ENCODE assay signal across 10 cellular contexts in the genomic region with DNA sequence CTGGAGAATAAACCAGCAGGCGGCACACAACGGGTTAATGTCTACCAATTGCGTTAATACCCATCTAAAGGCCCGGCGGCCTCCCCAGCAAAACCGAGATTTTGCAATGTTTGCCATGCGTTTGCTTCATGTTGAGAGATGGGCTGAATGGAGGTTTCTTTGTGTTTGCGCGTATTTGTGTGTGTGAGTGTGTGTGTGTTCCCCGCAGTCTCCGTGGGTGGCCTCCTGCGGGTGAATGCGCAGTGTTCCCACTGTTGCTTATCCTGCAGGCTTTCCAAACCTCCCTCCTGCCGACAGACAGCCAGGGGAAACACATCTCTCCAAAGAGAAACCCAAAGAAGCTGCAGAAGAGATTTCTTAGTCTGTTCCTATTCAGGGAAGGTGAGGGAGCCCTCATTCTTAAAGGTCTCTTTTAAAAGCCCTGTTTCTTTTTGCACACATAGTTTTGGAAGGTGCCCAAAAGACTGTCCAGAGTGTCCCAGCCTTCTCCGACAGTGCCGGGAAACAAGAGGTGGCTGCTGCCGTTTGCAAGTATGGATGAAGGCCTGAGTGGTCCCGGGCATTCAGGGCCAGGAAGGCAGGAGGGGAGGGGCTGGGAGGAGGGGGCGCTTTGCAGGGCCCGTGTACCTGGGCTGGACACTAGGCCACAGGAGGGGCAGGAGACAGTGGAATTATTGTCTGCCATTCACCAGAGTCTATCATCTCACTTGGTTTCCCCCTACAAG.
A peak's percentile ranks its signal among the peaks of the same experiment; 100 is the strongest.
DNase-seq lines count a peak whose midpoint lies in the region; ATAC-seq, FAIRE-seq and TF ChIP-seq lines count a peak whose summit lies in the region.
"Had no signal": no experiment of that assay in that cellular context is flagged by ENCODE, and none has a peak within 500 bp of the region (broad histone marks: within the 10 kb centered on the region; RNA-seq: fewer than 3 reads in every experiment).

No MANE protein-coding gene starts in this region.

- H3K27ac ChIP-seq in astrocyte (ENCODE audit: low read depth, low read length) (no peak overlapping the region), prostate gland (peak overlapping the region; percentile 77 to 78)

- TF ChIP-seq POLR2A in prostate gland (IDR thresholded peaks at IDR 0.05) (no peak), GM12892 (IDR thresholded peaks at IDR 0.05; ENCODE audit: low read depth, low read length) (no peak)

- H3K27ac Mint-ChIP-seq in astrocyte (ENCODE audit: unreplicated experiment) (peak overlapping the region; percentile 47), endothelial cell (ENCODE audit: unreplicated experiment) (no peak overlapping the region)

- H3K27me3 Mint-ChIP-seq in astrocyte (ENCODE audit: low read depth, unreplicated experiment) (peaks cover 14% of the 10 kb centered on the region), endothelial cell (ENCODE audit: unreplicated experiment) (peaks cover 2% of the 10 kb centered on the region)

- TF ChIP-seq CTCF in astrocyte (IDR thresholded peaks at IDR 0.05; ENCODE audit: insufficient read depth, low read depth, low read length) (no peak), prostate gland (IDR thresholded peaks at IDR 0.05) (no peak), endothelial cell (IDR thresholded peaks at IDR 0.05; ENCODE audit: unreplicated experiment) (no peak)

- H3K4me1 ChIP-seq in astrocyte (ENCODE audit: insufficient read depth, low read length) (peaks cover 7% of the 10 kb centered on the region), prostate gland (replicated peaks) (peaks cover 14% of the 10 kb centered on the region)

- ATAC-seq in GM21528 (IDR thresholded peaks at IDR 0.05; ENCODE audit: low FRiP score, unreplicated experiment) = no peak
- ATAC-seq in HG02870 (IDR thresholded peaks at IDR 0.05; ENCODE audit: unreplicated experiment) = no peak

- H4K20me1 ChIP-seq in astrocyte (ENCODE audit: insufficient read depth, low read length) = no peaks in the 10 kb centered on the region

- H3K9me3 Mint-ChIP-seq in astrocyte (ENCODE audit: unreplicated experiment) = no peaks in the 10 kb centered on the region
- no peaks in the 10 kb centered on the region for H3K9me3 Mint-ChIP-seq in endothelial cell (ENCODE audit: unreplicated experiment)

- intact Hi-C loops in prostate gland (cut with DNase I) = no loop called here

- DNase-seq in HEK293T (ENCODE audit: extremely low spot score) (peak; percentile 35), astrocyte (ENCODE audit: low read depth) (peak; percentile 45), prostate gland (ENCODE audit: low spot score) (peak; percentile 21), GM12892 (ENCODE audit: insufficient read length) (no peak), endothelial cell (ENCODE audit: low spot score) (no peak)
- DNase-seq: effector memory CD4-positive, alpha-beta T cell; NCI-H526 treated with DMSO at 0.1 percent for 48 hours had no signal

- H3K4me1 Mint-ChIP-seq in astrocyte (ENCODE audit: low read depth, unreplicated experiment) = peaks cover 15% of the 10 kb centered on the region
- H3K4me1 Mint-ChIP-seq in endothelial cell (ENCODE audit: unreplicated experiment) = peaks cover 20% of the 10 kb centered on the region

- no peak overlapping the region for H2AFZ ChIP-seq in astrocyte (ENCODE audit: low read depth, low read length)

- 11% methylated on average over 20 of the region's 20 CpGs for WGBS in prostate gland

- H3K9ac ChIP-seq in astrocyte (ENCODE audit: low read length) = no peak overlapping the region

- H3K4me3 ChIP-seq in astrocyte (ENCODE audit: insufficient read depth, low read depth, low read length) (no peak overlapping the region), iPS-18c (ENCODE audit: insufficient read depth, low read depth, low read length) (0 out of 2 replicates have a peak overlapping the region, but pooled peaks have one; percentile 16), prostate gland (no peak overlapping the region)

- H3K9me3 ChIP-seq in astrocyte (ENCODE audit: insufficient read depth, low read depth, low read length) (no peaks in the 10 kb centered on the region), iPS-18c (ENCODE audit: control insufficient read depth, insufficient read depth, low read length) (no peaks in the 10 kb centered on the region), prostate gland (no peaks in the 10 kb centered on the region)

- H3K27me3 ChIP-seq in astrocyte (ENCODE audit: insufficient read depth, low read length) (peaks cover 57% of the 10 kb centered on the region), prostate gland (replicated peaks; ENCODE audit: insufficient read depth) (no peaks in the 10 kb centered on the region)

- POLR2A ChIA-PET in HEK293T (lab: Yijun Ruan, JAX) = interaction anchor here (1.4 to 1.6 kb wide), 2 partner anchors 104 kb away, joined by 3 to 6 read pairs; partner anchors contain the start of gene ERCC6L2

- H3K36me3 ChIP-seq in astrocyte (ENCODE audit: insufficient read depth, low read length) (no peaks in the 10 kb centered on the region), prostate gland (no peaks in the 10 kb centered on the region)

- H3K36me3 Mint-ChIP-seq in astrocyte (ENCODE audit: low read depth, unreplicated experiment) (no peaks in the 10 kb centered on the region), endothelial cell (ENCODE audit: low read depth, unreplicated experiment) (peaks cover 3% of the 10 kb centered on the region)

- peak overlapping the region; percentile 68 for H3K4me2 ChIP-seq in astrocyte (ENCODE audit: low read length)

- H3K79me2 ChIP-seq in astrocyte (ENCODE audit: insufficient read depth, low read length) = no peaks in the 10 kb centered on the region

- H3K4me3 Mint-ChIP-seq in astrocyte (ENCODE audit: unreplicated experiment) (no peak overlapping the region), endothelial cell (ENCODE audit: unreplicated experiment) (no peak overlapping the region)

- CTCF ChIA-PET in HEK293T (lab: Yijun Ruan, JAX) = interaction anchor here (0.6 to 1.4 kb wide), 2 partner anchors 11 to 35 kb away, joined by 4 read pairs; no protein-coding TSS in a partner anchor

- FAIRE-seq in astrocyte (lab: Jason Lieb, UNC) = no peak
- no peak for FAIRE-seq in GM12892 (lab: Jason Lieb, UNC)

TF ChIP-seq in HEK293T, 16 proteins besides CTCF, POLR2A, EP300 and RAD21:
- no peak for TF ChIP-seq ARNT (IDR thresholded peaks at IDR 0.05)
- no peak for TF ChIP-seq ZNF384 (IDR thresholded peaks at IDR 0.05)
- no peak for TF ChIP-seq FOXK2 (IDR thresholded peaks at IDR 0.05)
- no peak for TF ChIP-seq FOXA1 (IDR thresholded peaks at IDR 0.05)
- no peak for TF ChIP-seq ELF4 (IDR thresholded peaks at IDR 0.05)
- TF ChIP-seq NFRKB (IDR thresholded peaks at IDR 0.05) = no peak
- no peak for TF ChIP-seq HDGF (IDR thresholded peaks at IDR 0.05; ENCODE audit: borderline replicate concordance)
- TF ChIP-seq FOXM1 (IDR thresholded peaks at IDR 0.05; ENCODE audit: borderline replicate concordance) = no peak
- no peak for TF ChIP-seq LEF1 (IDR thresholded peaks at IDR 0.05; ENCODE audit: borderline replicate concordance)
- no peak for TF ChIP-seq BHLHE40 (IDR thresholded peaks at IDR 0.05; ENCODE audit: borderline replicate concordance)
- no peak for TF ChIP-seq L3MBTL2 (conservative IDR thresholded peaks at IDR 0.05)
- no peak for TF ChIP-seq SUZ12 (IDR thresholded peaks at IDR 0.05)
- TF ChIP-seq TARDBP (IDR thresholded peaks at IDR 0.05) = no peak
- no peak for TF ChIP-seq CTBP1 (IDR thresholded peaks at IDR 0.05; ENCODE audit: borderline replicate concordance)
- TF ChIP-seq, protein P1, sequence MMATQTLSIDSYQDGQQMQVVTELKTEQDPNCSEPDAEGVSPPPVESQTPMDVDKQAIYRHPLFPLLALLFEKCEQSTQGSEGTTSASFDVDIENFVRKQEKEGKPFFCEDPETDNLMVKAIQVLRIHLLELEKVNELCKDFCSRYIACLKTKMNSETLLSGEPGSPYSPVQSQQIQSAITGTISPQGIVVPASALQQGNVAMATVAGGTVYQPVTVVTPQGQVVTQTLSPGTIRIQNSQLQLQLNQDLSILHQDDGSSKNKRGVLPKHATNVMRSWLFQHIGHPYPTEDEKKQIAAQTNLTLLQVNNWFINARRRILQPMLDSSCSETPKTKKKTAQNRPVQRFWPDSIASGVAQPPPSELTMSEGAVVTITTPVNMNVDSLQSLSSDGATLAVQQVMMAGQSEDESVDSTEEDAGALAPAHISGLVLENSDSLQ (IDR thresholded peaks at IDR 0.05) = no peak
- no peak for TF ChIP-seq SP1 (IDR thresholded peaks at IDR 0.05)

Comparison
In these comparisons a context has a peak if more than half of its experiments do, and no peak if none do; other contexts are left out.
1. DNase-seq: peak in HEK293T (single experiment), astrocyte (single experiment) and prostate gland (single experiment); none in GM12892 (single experiment) and endothelial cell (single experiment).